ENCODE assay signal across 8 cellular contexts in genomic region chr16:4350787-4351659, GRCh38. TPM values are rescaled to one million over a fixed set of nuclear protein-coding genes. Genes with fewer than 3 reads are reported as not detected.
DNase-seq lines count a peak whose midpoint lies in the region; ATAC-seq, FAIRE-seq and TF ChIP-seq lines count a peak whose summit lies in the region.

PAM16 (minus strand) TSS chr16:4351321; CDS start chr16:4351234, 87 bp downstream.

- peaks cover 2% of the 10 kb centered on the region for H4K20me1 ChIP-seq in keratinocyte (ENCODE audit: control insufficient read depth, extremely low read depth, insufficient read depth, low read length)

- no peak for FAIRE-seq in keratinocyte (lab: Jason Lieb, UNC)

- peaks cover 43% of the 10 kb centered on the region for H3K79me2 ChIP-seq in keratinocyte (ENCODE audit: control insufficient read depth, insufficient read depth, low read length)

- H2AFZ ChIP-seq in keratinocyte (ENCODE audit: control insufficient read depth, low read length), result peak within 1 kb of the TSS; percentile 43

- H3K9me3 ChIP-seq in keratinocyte (ENCODE audit: control insufficient read depth, low read depth, low read length), result no peaks in the 10 kb centered on the region

- dilution Hi-C loops in keratinocyte (cut with MboI; ENCODE audit: extremely low pct_ligation_motif_present, low sequenced_read_pairs), result no loop called here

- H3K27ac ChIP-seq in keratinocyte (ENCODE audit: control insufficient read depth, insufficient read depth, low read length), result peak within 1 kb of the TSS; percentile 58

- no peaks in the 10 kb centered on the region for H3K9me1 ChIP-seq in keratinocyte (ENCODE audit: control insufficient read depth, extremely low read depth, insufficient read depth, low read length)

- peaks cover 0 to 10% of the 10 kb centered on the region in 2 experiments for H3K36me3 ChIP-seq in keratinocyte (ENCODE audit: control insufficient read depth in 2 of 2, extremely low read depth in 1 of 2, insufficient read depth in 2 of 2, low read length in 2 of 2)

- peak; percentile 85 for ATAC-seq in GM19043 (IDR thresholded peaks at IDR 0.05; ENCODE audit: low read depth, unreplicated experiment)
- peak; percentile 87 for ATAC-seq in HG03354 (IDR thresholded peaks at IDR 0.05; ENCODE audit: poor library complexity, severe bottlenecking, unreplicated experiment)

- DNase-seq in AG10803 (ENCODE audit: low read depth), result peak; percentile 91
- peak; percentile 87 to 95 for DNase-seq in NCI-H446 (lab: John Stamatoyannopoulos, UW)
- peak; percentile 94 for DNase-seq in activated CD4-positive, CD25-positive, alpha-beta regulatory T cell treated with anti-CD3 and anti-CD28 coated beads, Interleukin-2, amount 50 U/mL, for 16 hours (ENCODE audit: low read depth, low spot score)
- DNase-seq in central memory CD4-positive, alpha-beta T cell, result peak; percentile 97
- DNase-seq in keratinocyte (ENCODE audit: low read depth, low spot score), result no peak
- peak; percentile 96 to 99 for DNase-seq in stimulated activated CD4-positive, alpha-beta T cell treated with anti-CD3 and anti-CD28 coated beads, Interleukin-15, amount 100 ng/mL, for 1 hour (ENCODE audit: low read depth in 1 of 2, low spot score in 1 of 2)

- H3K27me3 ChIP-seq in keratinocyte (ENCODE audit: control insufficient read depth, extremely low read depth, insufficient read depth, low read length), result no peaks in the 10 kb centered on the region

- H3K4me2 ChIP-seq in keratinocyte (ENCODE audit: control insufficient read depth, extremely low read depth, insufficient read depth, low read depth, low read length), result peak within 1 kb of the TSS; percentile 81

- H3K4me3 ChIP-seq in AG10803 (ENCODE audit: low read length), result peak within 1 kb of the TSS; percentile 72
- H3K4me3 ChIP-seq in keratinocyte (ENCODE audit: control insufficient read depth in 2 of 3, extremely low read depth in 1 of 3, insufficient read depth in 2 of 3, low read depth in 1 of 3, low read length in 3 of 3), result peak within 1 kb of the TSS; percentile 61 to 80 (median 74)

- H3K4me1 ChIP-seq in keratinocyte (ENCODE audit: control insufficient read depth, extremely low read depth, insufficient read depth, low read length), result peaks cover 13% of the 10 kb centered on the region

- TF ChIP-seq CTCF in AG10803 (conservative IDR thresholded peaks at IDR 0.05; ENCODE audit: low read length) (peak; percentile 5; the same call in 1 of the 2 replicates), keratinocyte (optimal IDR thresholded peaks at IDR 0.05 in 1 of 3, IDR thresholded peaks at IDR 0.05 in 1 of 3, conservative IDR thresholded peaks at IDR 0.05 in 1 of 3; ENCODE audit: extremely low read depth in 1 of 3, insufficient read depth in 2 of 3, low read length in 3 of 3) (peak in 2 of 3 experiments; percentile 5 to 33)

- peak within 1 kb of the TSS; percentile 86 for H3K9ac ChIP-seq in keratinocyte (ENCODE audit: control insufficient read depth, extremely low read depth, insufficient read depth, low read length)

RNA-seq across cellular contexts. Expression of gene PAM16, which starts in this region (rescaled TPM):
- polyA plus RNA-seq in keratinocyte, result 25.0 to 41.2 TPM (median 32.7 TPM) in 3 replicates
- polyA plus RNA-seq in keratinocyte (2011; ENCODE audit: low read depth), result 22.4 TPM
- polyA plus RNA-seq in keratinocyte (2011; cell fraction: cytosol; rRNA removed), result 15.6 and 27.6 TPM in 2 replicates
- 29.2 and 38.2 TPM in 2 replicates for polyA plus RNA-seq in keratinocyte (2011; cell fraction: nucleus; rRNA removed)
- 33.9 and 36.4 TPM in 2 replicates for polyA plus RNA-seq in keratinocyte (2012; ENCODE audit: low replicate concordance)
- polyA minus RNA-seq in keratinocyte, result 7.3 to 8.6 TPM (median 8.0 TPM) in 3 replicates
- polyA minus RNA-seq in keratinocyte (2011; cell fraction: cytosol; rRNA and poly(A)+ RNA removed), result 15.9 TPM
- polyA minus RNA-seq in keratinocyte (2011; cell fraction: nucleus; rRNA and poly(A)+ RNA removed), result 9.5 and 11.3 TPM in 2 replicates
